Comparison of ENCODE assay signal across 8 cellular contexts in the genomic region with DNA sequence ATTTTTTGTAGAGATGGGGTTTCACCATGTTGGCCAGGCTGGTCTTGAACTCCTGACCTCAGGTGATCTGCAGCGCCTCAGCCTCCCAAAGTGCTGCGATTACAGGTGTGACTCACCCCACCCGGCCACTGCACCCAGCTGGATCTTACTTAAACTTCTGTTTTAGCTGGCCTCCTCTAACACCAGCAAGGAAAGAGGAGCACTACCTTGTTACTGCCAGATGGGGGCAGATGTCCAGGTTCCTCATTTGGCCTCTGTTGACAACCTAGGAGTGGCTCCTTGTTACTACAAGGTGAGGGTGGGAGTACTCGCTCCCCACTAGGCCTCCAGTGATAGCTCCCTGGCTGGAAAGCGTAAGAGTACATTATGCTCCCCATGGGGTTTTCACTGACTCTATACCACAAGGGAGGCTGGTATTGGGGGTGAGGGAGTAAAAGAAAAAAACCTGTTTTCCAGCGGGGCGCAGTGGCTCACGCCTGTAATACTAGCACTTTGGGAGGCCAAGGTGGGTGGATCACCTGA. TPM values are rescaled to one million over a fixed set of nuclear protein-coding genes. Genes with fewer than 3 reads are reported as not detected.
DNase-seq lines count a peak whose midpoint lies in the region; ATAC-seq and TF ChIP-seq lines count a peak whose summit lies in the region.

No MANE protein-coding gene starts in this region.

- TF ChIP-seq CTCF in AG10803 (conservative IDR thresholded peaks at IDR 0.05; ENCODE audit: low read length) (peak; percentile 71), osteoblast (IDR thresholded peaks at IDR 0.05; ENCODE audit: extremely low read depth, low read depth, low read length) (peak; percentile 70)

- H2AFZ ChIP-seq in osteoblast (ENCODE audit: low read length): peak overlapping the region; percentile 90

- H3K79me2 ChIP-seq in osteoblast (ENCODE audit: insufficient read depth, low read length): no peaks in the 10 kb centered on the region

- DNase-seq in AG10803 (ENCODE audit: low read depth) (peak; percentile 59), NCI-H510A (lab: John Stamatoyannopoulos, UW) (peak; percentile 24), osteoblast (ENCODE audit: insufficient read length, low spot score, missing footprints) (no peak), mesenteric fat pad (ENCODE audit: low spot score) (no peak)
- peak; percentile 63 to 74 for DNase-seq in activated CD4-positive, alpha-beta T cell treated with anti-CD3 and anti-CD28 coated beads, Interleukin-2, amount 50 U/mL, for 48 hours

- H3K9me3 ChIP-seq in esophagus (ENCODE audit: control insufficient read depth in 2 of 2, insufficient read depth in 1 of 2, low read depth in 1 of 2, low read length in 1 of 2) (no peaks in the 10 kb centered on the region), osteoblast (ENCODE audit: low read depth, low read length) (no peaks in the 10 kb centered on the region)

- H3K4me1 ChIP-seq in esophagus (ENCODE audit: control insufficient read depth in 2 of 2, insufficient read depth in 2 of 2, low read length in 1 of 2) (no peaks in the 10 kb centered on the region), osteoblast (ENCODE audit: insufficient read depth, low read length) (peaks cover 8% of the 10 kb centered on the region)

- H3K4me2 ChIP-seq in osteoblast (ENCODE audit: insufficient read depth, low read length): peak overlapping the region; percentile 58

- 65% methylated on average over 8 of the region's 8 CpGs for WGBS in esophagus, 2 donors

- H3K36me3 ChIP-seq in esophagus (ENCODE audit: control insufficient read depth in 2 of 2, insufficient read depth in 2 of 2, low read length in 1 of 2): no peaks in the 10 kb centered on the region
- H3K36me3 ChIP-seq in osteoblast (ENCODE audit: insufficient read depth, low read length): no peaks in the 10 kb centered on the region

- no peaks in the 10 kb centered on the region for H4K20me1 ChIP-seq in osteoblast (ENCODE audit: insufficient read depth, low read length)

- H3K27me3 ChIP-seq in esophagus (ENCODE audit: control insufficient read depth in 1 of 2, insufficient read depth in 2 of 2, low read length in 2 of 2) (no peaks in the 10 kb centered on the region), osteoblast (ENCODE audit: insufficient read depth, low read length) (no peaks in the 10 kb centered on the region)

- H3K27ac ChIP-seq in esophagus (ENCODE audit: low read depth in 2 of 2, low read length in 1 of 2): peak overlapping the region; percentile 14 to 82
- no peak overlapping the region for H3K27ac ChIP-seq in osteoblast (ENCODE audit: low read depth, low read length)

- H3K4me3 ChIP-seq in AG10803 (ENCODE audit: low read length) (no peak overlapping the region), esophagus (ENCODE audit: low read depth in 1 of 2, low read length in 2 of 2) (no peak overlapping the region), osteoblast (ENCODE audit: insufficient read depth, low read length) (peak overlapping the region; percentile 32)

- ATAC-seq in GM18511 (IDR thresholded peaks at IDR 0.05; ENCODE audit: unreplicated experiment) (peak; percentile 78), HG03045 (IDR thresholded peaks at IDR 0.05; ENCODE audit: unreplicated experiment) (peak; percentile 72)

RNA-seq across cellular contexts. Expression of gene ARF6, which starts 13.1 kb away (rescaled TPM):
- 100 to 1,000 TPM in 1 of 2 donors, 10 to 100 TPM in 1; 80.9 to 112 TPM for polyA plus RNA-seq in esophagus
- 58.6 and 63.9 TPM in 2 replicates for total RNA-seq in osteoblast
- total RNA-seq in mesenteric fat pad: 61.5 TPM

RNA-seq across cellular contexts. Expression of gene NEMF, which starts 27.2 kb away (rescaled TPM):
- polyA plus RNA-seq in esophagus: 10 to 100 TPM; 19.9 to 40.2 TPM
- total RNA-seq in osteoblast (51.3 and 54.3 TPM in 2 replicates), mesenteric fat pad (72.0 TPM)

Comparison
In these comparisons a context has a peak if more than half of its experiments do, and no peak if none do; other contexts are left out.
1. DNase-seq: peak in AG10803 (single experiment), NCI-H510A (single experiment) and activated CD4-positive, alpha-beta T cell treated with anti-CD3 and anti-CD28 coated beads, Interleukin-2, amount 50 U/mL, for 48 hours (2 of 2); none in osteoblast (single experiment) and mesenteric fat pad (single experiment).